ENCODE assay signal across 9 cellular contexts in genomic region chr5:39760385-39761198, GRCh38.
DNase-seq lines count a peak whose midpoint lies in the region; ATAC-seq, FAIRE-seq and TF ChIP-seq lines count a peak whose summit lies in the region.
"Had no signal": no experiment of that assay in that cellular context is flagged by ENCODE, and none has a peak within 500 bp of the region (broad histone marks: within the 10 kb centered on the region; RNA-seq: fewer than 3 reads in every experiment).

No MANE protein-coding gene starts in this region.

- peak overlapping the region; percentile 100 for H3K27ac ChIP-seq in ACC112 (ENCODE audit: low read depth, low read length)
- peak overlapping the region in 1 of 2 donors; percentile 53 for H3K27ac ChIP-seq in lung (ENCODE audit: low read depth in 1 of 2, low read length in 1 of 2)

- peak; percentile 27 for ATAC-seq in lung (ENCODE audit: insufficient read depth, low FRiP score)
- no peak for ATAC-seq in GM18873 (IDR thresholded peaks at IDR 0.05; ENCODE audit: low FRiP score, unreplicated experiment)
- ATAC-seq in GM18517 (IDR thresholded peaks at IDR 0.05; ENCODE audit: unreplicated experiment): no peak

- H3K27me3 ChIP-seq in ACC112 (ENCODE audit: insufficient read depth, low read length) (no peaks in the 10 kb centered on the region), bronchial epithelial cell (ENCODE audit: control insufficient read depth, insufficient read depth, low read length) (no peaks in the 10 kb centered on the region), lung (ENCODE audit: control insufficient read depth, insufficient read depth) (no peaks in the 10 kb centered on the region)

- H3K36me3 ChIP-seq in ACC112 (ENCODE audit: insufficient read depth, low read length) (no peaks in the 10 kb centered on the region), bronchial epithelial cell (ENCODE audit: control insufficient read depth, insufficient read depth, low read length) (no peaks in the 10 kb centered on the region), lung (ENCODE audit: control insufficient read depth in 2 of 2, insufficient read depth in 2 of 2, low read length in 2 of 2) (no peaks in the 10 kb centered on the region)

- no peaks in the 10 kb centered on the region for H3K9me3 ChIP-seq in lung (ENCODE audit: control insufficient read depth in 2 of 2, insufficient read depth in 1 of 2, low read length in 1 of 2)

- DNase-seq in NCI-H460 (ENCODE audit: extremely low read depth, low read depth) (peak; percentile 82), bronchial epithelial cell (ENCODE audit: low read depth) (peak; percentile 66), lung (ENCODE audit: low spot score) (no peak), cerebellar nuclear complex (lab: John Stamatoyannopoulos, UW) (no peak), ureter (ENCODE audit: low spot score) (no peak)
- DNase-seq: NCI-H1092 treated with DMSO at 0.1 percent for 48 hours had no signal

- H3K4me3 ChIP-seq in ACC112 (ENCODE audit: low read depth, low read length) (peak overlapping the region; percentile 47), bronchial epithelial cell (ENCODE audit: low read depth, low read length) (no peak overlapping the region), lung (no peak overlapping the region)

- no peaks in the 10 kb centered on the region for H3K79me2 ChIP-seq in ACC112 (ENCODE audit: control insufficient read depth, insufficient read depth, low read length, unreplicated experiment)

- TF ChIP-seq CTCF in bronchial epithelial cell (IDR thresholded peaks at IDR 0.05; ENCODE audit: insufficient read depth, low read length, severe bottlenecking): no peak
- no peak for TF ChIP-seq CTCF in lung (IDR thresholded peaks at IDR 0.05; ENCODE audit: control extremely low read depth, extremely low read depth)

- H3K4me1 ChIP-seq in ACC112 (ENCODE audit: control insufficient read depth, insufficient read depth, low read length, unreplicated experiment) (peaks cover 49% of the 10 kb centered on the region), lung (ENCODE audit: control insufficient read depth in 2 of 2, insufficient read depth in 2 of 2, low read length in 2 of 2) (no peaks in the 10 kb centered on the region)

- WGBS in lung, 2 donors: 46 to 56% methylated on average over 5 of the region's 5 CpGs

- no peak for FAIRE-seq in bronchial epithelial cell (lab: Jason Lieb, UNC)

- H2AFZ ChIP-seq in ACC112 (ENCODE audit: low read length, unreplicated experiment): peak overlapping the region; percentile 32

Comparison
In these comparisons a context has a peak if more than half of its experiments do, and no peak if none do; other contexts are left out.
1. DNase-seq: peak in NCI-H460 (single experiment) and bronchial epithelial cell (single experiment); none in lung (single experiment), cerebellar nuclear complex (0 of 2) and ureter (single experiment).